ENCODE assay signal across 24 cellular contexts in genomic region chr14:79515158-79515557, GRCh38.
DNase-seq lines count a peak whose midpoint lies in the region; ATAC-seq, FAIRE-seq and TF ChIP-seq lines count a peak whose summit lies in the region.
"Had no signal": no experiment of that assay in that cellular context is flagged by ENCODE, and none has a peak within 500 bp of the region (broad histone marks: within the 10 kb centered on the region; RNA-seq: fewer than 3 reads in every experiment).

No MANE protein-coding gene starts in this region.

- WGBS in thyroid gland, 2 donors = 68 to 79% methylated on average over 3 of the region's 3 CpGs

- no peaks in the 10 kb centered on the region for H4K20me1 ChIP-seq in fibroblast of lung (ENCODE audit: control insufficient read depth, extremely low read depth, insufficient read depth, low read length)

- H3K27me3 ChIP-seq in Caco-2 (replicated peaks; ENCODE audit: control insufficient read depth, insufficient read depth, low read length) = no peaks in the 10 kb centered on the region
- H3K27me3 ChIP-seq in fibroblast of lung (ENCODE audit: control insufficient read depth, insufficient read depth, low read length) = no peaks in the 10 kb centered on the region
- H3K27me3 ChIP-seq in thyroid gland = no peaks in the 10 kb centered on the region
- H3K27me3 ChIP-seq: ascending aorta, neutrophil had no signal

- no peaks in the 10 kb centered on the region for H3K79me2 ChIP-seq in fibroblast of lung (ENCODE audit: control insufficient read depth, insufficient read depth, low read length)

- H3K4me3 Mint-ChIP-seq in Caco-2 (ENCODE audit: unreplicated experiment) = no peak overlapping the region
- H3K4me3 Mint-ChIP-seq in osteocyte (ENCODE audit: unreplicated experiment) = no peak overlapping the region
- H3K4me3 Mint-ChIP-seq: CD4-positive, CD25-positive, alpha-beta regulatory T cell had no signal

- H3K36me3 ChIP-seq in Caco-2 (ENCODE audit: control insufficient read depth, insufficient read depth, low read length) = no peaks in the 10 kb centered on the region
- no peaks in the 10 kb centered on the region for H3K36me3 ChIP-seq in fibroblast of lung (ENCODE audit: control insufficient read depth, insufficient read depth, low read length)
- no peaks in the 10 kb centered on the region for H3K36me3 ChIP-seq in thyroid gland
- H3K36me3 ChIP-seq: ascending aorta, left ventricle myocardium inferior, neutrophil had no signal

- H3K4me3 ChIP-seq in Caco-2 (ENCODE audit: low read depth, low read length) = no peak overlapping the region
- H3K4me3 ChIP-seq in fibroblast of lung (replicated peaks in 1 of 4; ENCODE audit: control extremely low read depth in 1 of 4, insufficient read depth in 1 of 4, low read depth in 3 of 4, low read length in 4 of 4) = no peak overlapping the region
- H3K4me3 ChIP-seq in thyroid gland (replicated peaks in 1 of 3) = no peak overlapping the region
- H3K4me3 ChIP-seq: ascending aorta, left ventricle myocardium inferior had no signal

- no peak for FAIRE-seq in RCC 7860 (lab: Jason Lieb, UNC)
- FAIRE-seq: GM12891 had no signal

- H3K9me3 Mint-ChIP-seq in Caco-2 (ENCODE audit: unreplicated experiment) (no peaks in the 10 kb centered on the region), osteocyte (ENCODE audit: unreplicated experiment) (no peaks in the 10 kb centered on the region)

- H3K27ac Mint-ChIP-seq in Caco-2 (ENCODE audit: unreplicated experiment) = peak overlapping the region; percentile 79
- H3K27ac Mint-ChIP-seq in osteocyte (ENCODE audit: unreplicated experiment) = peak overlapping the region; percentile 51
- H3K27ac Mint-ChIP-seq: CD4-positive, CD25-positive, alpha-beta regulatory T cell had no signal

- H3K4me1 Mint-ChIP-seq in Caco-2 (ENCODE audit: low read depth, unreplicated experiment) (peaks cover 23% of the 10 kb centered on the region), osteocyte (ENCODE audit: unreplicated experiment) (peaks cover 38% of the 10 kb centered on the region)

- no peak overlapping the region for H3K9ac ChIP-seq in fibroblast of lung (ENCODE audit: insufficient read depth, low read length)

- peak in 1 of 2 experiments; percentile 2 for DNase-seq in Caco-2
- DNase-seq in RCC 7860 (ENCODE audit: low spot score) = peak; percentile 44
- DNase-seq in fibroblast of lung (ENCODE audit: low read depth in 2 of 2) = no peak
- no peak for DNase-seq in osteocyte (ENCODE audit: extremely low spot score, unreplicated experiment)
- DNase-seq in central memory CD4-positive, alpha-beta T cell = no peak
- no peak for DNase-seq in thyroid gland
- DNase-seq in NCI-H1092 (lab: John Stamatoyannopoulos, UW) = no peak
- DNase-seq: activated CD8-positive, alpha-beta memory T cell treated with anti-CD3 and anti-CD28 coated beads for 24 hours; activated naive CD4-positive, alpha-beta T cell treated with anti-CD3 and anti-CD28 coated beads, Interleukin-2, amount 50 U/mL, for 16 hours; activated T-cell treated with anti-CD3 and anti-CD28 coated beads, Interleukin-2, amount 50 U/mL, for 48 hours; CD4-positive, CD25-positive, alpha-beta regulatory T cell; DMS153; effector memory CD4-positive, alpha-beta T cell; glutamatergic neuron; left ventricle myocardium inferior; NCI-H1092 treated with DMSO at 0.1 percent for 48 hours; NCI-H2107; NCI-H524 treated with DMSO at 0.1 percent for 48 hours; RPMI8226 had no signal

- H3K36me3 Mint-ChIP-seq in Caco-2 (ENCODE audit: insufficient read depth, unreplicated experiment) (peaks cover 5% of the 10 kb centered on the region), osteocyte (ENCODE audit: unreplicated experiment) (no peaks in the 10 kb centered on the region)
- H3K36me3 Mint-ChIP-seq: CD4-positive, CD25-positive, alpha-beta regulatory T cell had no signal

- H3K27me3 Mint-ChIP-seq in Caco-2 (ENCODE audit: insufficient read depth, unreplicated experiment) = no peaks in the 10 kb centered on the region
- no peaks in the 10 kb centered on the region for H3K27me3 Mint-ChIP-seq in osteocyte (ENCODE audit: unreplicated experiment)
- H3K27me3 Mint-ChIP-seq: CD4-positive, CD25-positive, alpha-beta regulatory T cell had no signal

- POLR2A ChIA-PET in Caco-2 (lab: Charles Lee) = no interaction called here

- H2AFZ ChIP-seq in fibroblast of lung (ENCODE audit: low read length) = no peak overlapping the region

- intact Hi-C loops in Caco-2 (cut with micrococcal nuclease; ENCODE audit: unreplicated experiment) = no loop called here
- intact Hi-C loops in thyroid gland (cut with DNase I) = no loop called here

- BruUV-seq in Caco-2 (replicated peaks; lab: Mats Ljungman, UMichigan) = no TSS peak

- H3K4me2 ChIP-seq in fibroblast of lung (ENCODE audit: extremely low read depth, insufficient read depth, low read length) = no peak overlapping the region

- no peak for ATAC-seq in GM18868 (IDR thresholded peaks at IDR 0.05; ENCODE audit: unreplicated experiment)
- ATAC-seq: activated CD4-positive, CD25-positive, alpha-beta regulatory T cell treated with anti-CD3 and anti-CD28 coated beads, Interleukin-2, amount 50 U/mL, for 24 hours had no signal

- CTCF ChIA-PET in Caco-2 (lab: Charles Lee) = no interaction called here

- no peak for TF ChIP-seq POLR2A in thyroid gland (IDR thresholded peaks at IDR 0.05)

- no peak for TF ChIP-seq CTCF in Caco-2 (IDR thresholded peaks at IDR 0.05; ENCODE audit: insufficient read depth in 1 of 2, low read depth in 1 of 2, low read length in 1 of 2, severe bottlenecking in 1 of 2, unreplicated experiment in 1 of 2)
- TF ChIP-seq CTCF in fibroblast of lung (conservative IDR thresholded peaks at IDR 0.05 in 1 of 2, IDR thresholded peaks at IDR 0.05 in 1 of 2; ENCODE audit: low read depth in 1 of 2, low read length in 2 of 2) = no peak
- TF ChIP-seq CTCF in osteocyte (IDR thresholded peaks at IDR 0.05) = no peak
- TF ChIP-seq CTCF in thyroid gland (IDR thresholded peaks at IDR 0.05) = no peak

- H3K9me3 ChIP-seq in Caco-2 = no peaks in the 10 kb centered on the region
- no peaks in the 10 kb centered on the region for H3K9me3 ChIP-seq in fibroblast of lung (ENCODE audit: control insufficient read depth, insufficient read depth, low read depth, low read length)
- H3K9me3 ChIP-seq in thyroid gland = no peaks in the 10 kb centered on the region
- H3K9me3 ChIP-seq: ascending aorta, neutrophil had no signal

- H3K27ac ChIP-seq in fibroblast of lung (ENCODE audit: insufficient read depth, low read length) (peak overlapping the region; percentile 11), thyroid gland (no peak overlapping the region)
- H3K27ac ChIP-seq: ascending aorta, left ventricle myocardium inferior, neutrophil had no signal

- H3K4me1 ChIP-seq in Caco-2 (peaks cover 17% of the 10 kb centered on the region), fibroblast of lung (ENCODE audit: control insufficient read depth, extremely low read depth, insufficient read depth, low read length) (peaks cover 11% of the 10 kb centered on the region), thyroid gland (no peaks in the 10 kb centered on the region)
- H3K4me1 ChIP-seq: ascending aorta, left ventricle myocardium inferior had no signal
